ENCODE assay signal across 25 cellular contexts in the genomic region with DNA sequence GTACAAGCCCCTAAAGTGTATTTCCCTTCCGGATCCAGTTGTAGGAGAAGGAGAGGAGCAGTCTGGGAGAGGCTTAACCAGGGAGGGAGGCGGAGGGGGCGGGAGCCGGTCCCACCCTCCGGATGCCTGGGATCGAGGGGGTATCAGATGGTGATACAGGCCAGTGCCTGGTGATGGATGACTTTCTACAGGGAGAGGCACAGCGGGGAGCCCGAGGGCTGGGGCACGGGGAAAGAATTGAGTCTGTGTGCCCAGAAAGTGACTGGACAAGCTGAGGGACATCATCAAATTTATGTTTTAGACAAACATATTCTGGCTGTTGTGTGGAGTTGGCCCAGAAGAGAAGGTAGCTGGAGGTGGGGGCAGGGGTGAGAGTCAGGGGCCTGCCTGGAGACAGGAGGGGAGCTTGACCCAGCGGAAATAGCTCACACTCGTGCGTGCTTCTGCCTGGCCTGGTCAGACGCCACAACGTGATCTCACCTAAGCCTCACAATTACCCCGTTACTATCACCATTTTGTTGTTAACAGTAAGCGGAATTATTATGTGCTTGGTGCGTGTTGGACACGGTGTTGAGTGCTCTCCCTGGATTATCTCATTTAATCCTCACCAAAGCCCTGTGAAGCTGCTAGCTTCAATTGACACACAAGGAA. TPM values are rescaled to one million over a fixed set of nuclear protein-coding genes. Genes with fewer than 3 reads are reported as not detected.
A peak's percentile ranks its signal among the peaks of the same experiment; 100 is the strongest.
DNase-seq lines count a peak whose midpoint lies in the region; ATAC-seq and TF ChIP-seq lines count a peak whose summit lies in the region.
"Had no signal": no experiment of that assay in that cellular context is flagged by ENCODE, and none has a peak within 500 bp of the region (broad histone marks: within the 10 kb centered on the region; RNA-seq: fewer than 3 reads in every experiment).

No MANE protein-coding gene starts in this region.

- no peaks in the 10 kb centered on the region for H3K9me3 Mint-ChIP-seq in activated CD8-positive, alpha-beta memory T cell treated with anti-CD3 and anti-CD28 coated beads, Interleukin-2, amount 10 ng/mL, durations not matched to agents 7 days and 5 days (ENCODE audit: low read depth)
- H3K9me3 Mint-ChIP-seq in stimulated activated naive B cell treated with anti-CD40 and anti-IgM and Interleukin-4, amounts not matched to agents 10 μg/mL and 1 μg/mL and 100 μg/mL, for 72 hours = no peaks in the 10 kb centered on the region
- H3K9me3 Mint-ChIP-seq: activated T-cell treated with anti-CD3 and anti-CD28 coated beads, Interleukin-2, amount 50 U/mL, for 4 hours; CD4-positive, alpha-beta T cell; stimulated activated effector memory CD8-positive, alpha-beta T cell treated with anti-CD3 and anti-CD28 coated beads, Interleukin-12 subunit alpha, Interleukin-12 subunit beta, amount 100 ng/mL, for 72 hours had no signal

- H3K4me1 Mint-ChIP-seq in activated CD8-positive, alpha-beta memory T cell treated with anti-CD3 and anti-CD28 coated beads, Interleukin-2, amount 10 ng/mL, durations not matched to agents 7 days and 5 days = no peaks in the 10 kb centered on the region
- peaks cover 12 to 19% of the 10 kb centered on the region in 2 donors for H3K4me1 Mint-ChIP-seq in stimulated activated naive B cell treated with anti-CD40 and anti-IgM and Interleukin-4, amounts not matched to agents 10 μg/mL and 1 μg/mL and 100 μg/mL, for 72 hours
- H3K4me1 Mint-ChIP-seq: stimulated activated effector memory CD8-positive, alpha-beta T cell treated with anti-CD3 and anti-CD28 coated beads, Interleukin-12 subunit alpha, Interleukin-12 subunit beta, amount 100 ng/mL, for 72 hours had no signal

- ATAC-seq in activated CD8-positive, alpha-beta memory T cell treated with anti-CD3 and anti-CD28 coated beads, Interleukin-2, amount 10 ng/mL, durations not matched to agents 7 days and 5 days = no peak
- no peak for ATAC-seq in lung (ENCODE audit: insufficient read depth, low FRiP score)
- no peak for ATAC-seq in stimulated activated naive B cell treated with anti-CD40 and anti-IgM and Interleukin-4, amounts not matched to agents 10 μg/mL and 1 μg/mL and 100 μg/mL, for 72 hours (replicated peaks)
- ATAC-seq: activated T-cell treated with anti-CD3 and anti-CD28 coated beads, Interleukin-2, amount 50 U/mL, for 4 hours; stimulated activated effector memory CD8-positive, alpha-beta T cell treated with anti-CD3 and anti-CD28 coated beads, Interleukin-12 subunit alpha, Interleukin-12 subunit beta, amount 100 ng/mL, for 72 hours had no signal

- no peak for TF ChIP-seq CTCF in lung (IDR thresholded peaks at IDR 0.05; ENCODE audit: control extremely low read depth, extremely low read depth)

- DNase-seq in H7 = peak; percentile 59
- DNase-seq in activated CD8-positive, alpha-beta memory T cell treated with anti-CD3 and anti-CD28 coated beads, Interleukin-2, amount 10 ng/mL, durations not matched to agents 7 days and 5 days = peak; percentile 31
- DNase-seq in lung (ENCODE audit: low spot score) = peak; percentile 19
- DNase-seq in stimulated activated naive B cell treated with anti-CD40 and anti-IgM and Interleukin-4, amounts not matched to agents 10 μg/mL and 1 μg/mL and 100 μg/mL, for 72 hours = no peak
- DNase-seq in CD1c-positive myeloid dendritic cell (ENCODE audit: extremely low spot score) = no peak
- DNase-seq in SIG-M5 treated with dmso at 0.1 percent for 504 hours (lab: John Stamatoyannopoulos, UW; ENCODE audit: unreplicated experiment) = no peak
- no peak for DNase-seq in GM03348 (ENCODE audit: low spot score)
- DNase-seq: activated CD4-positive, alpha-beta T cell treated with anti-CD3 and anti-CD28 coated beads, Interleukin-2, amount 50 U/mL, for 4 hours; activated CD4-positive, CD25-positive, alpha-beta regulatory T cell; activated naive CD4-positive, alpha-beta T cell; activated T-cell treated with anti-CD3 and anti-CD28 coated beads, Interleukin-2, amount 50 U/mL, for 4 hours; DMS 273 treated with DMSO at 0.1 percent for 48 hours; NCI-H1105; NCI-H2081; NCI-H446; occipital lobe; PC-9; retina; SHP77; spleen; stimulated activated CD4-positive, alpha-beta T cell treated with anti-CD3 and anti-CD28 coated beads, Interleukin-2, amount 100 ng/mL, for 48 hours; T-helper 9 cell had no signal

- peaks cover 9% of the 10 kb centered on the region for H3K36me3 Mint-ChIP-seq in activated CD8-positive, alpha-beta memory T cell treated with anti-CD3 and anti-CD28 coated beads, Interleukin-2, amount 10 ng/mL, durations not matched to agents 7 days and 5 days
- H3K36me3 Mint-ChIP-seq in stimulated activated naive B cell treated with anti-CD40 and anti-IgM and Interleukin-4, amounts not matched to agents 10 μg/mL and 1 μg/mL and 100 μg/mL, for 72 hours = peaks cover 61 to 81% of the 10 kb centered on the region in 2 donors

- H3K27me3 Mint-ChIP-seq in activated CD8-positive, alpha-beta memory T cell treated with anti-CD3 and anti-CD28 coated beads, Interleukin-2, amount 10 ng/mL, durations not matched to agents 7 days and 5 days = no peaks in the 10 kb centered on the region
- no peaks in the 10 kb centered on the region for H3K27me3 Mint-ChIP-seq in stimulated activated naive B cell treated with anti-CD40 and anti-IgM and Interleukin-4, amounts not matched to agents 10 μg/mL and 1 μg/mL and 100 μg/mL, for 72 hours
- H3K27me3 Mint-ChIP-seq: CD4-positive, alpha-beta T cell had no signal

- whole genome bisulfite sequencing in lung, 2 donors = 85 to 87% methylated on average over 18 of the region's 18 CpGs

- no peak overlapping the region for H3K4me3 Mint-ChIP-seq in activated CD8-positive, alpha-beta memory T cell treated with anti-CD3 and anti-CD28 coated beads, Interleukin-2, amount 10 ng/mL, durations not matched to agents 7 days and 5 days
- H3K4me3 Mint-ChIP-seq in stimulated activated naive B cell treated with anti-CD40 and anti-IgM and Interleukin-4, amounts not matched to agents 10 μg/mL and 1 μg/mL and 100 μg/mL, for 72 hours = no peak overlapping the region
- H3K4me3 Mint-ChIP-seq: activated T-cell treated with anti-CD3 and anti-CD28 coated beads, Interleukin-2, amount 50 U/mL, for 4 hours; CD4-positive, alpha-beta T cell; stimulated activated effector memory CD8-positive, alpha-beta T cell treated with anti-CD3 and anti-CD28 coated beads, Interleukin-12 subunit alpha, Interleukin-12 subunit beta, amount 100 ng/mL, for 72 hours had no signal

- H3K36me3 ChIP-seq in H7 (replicated peaks; ENCODE audit: control insufficient read depth, insufficient read depth, low read length) (peaks cover 2% of the 10 kb centered on the region; the same call in 1 of the 2 replicates), lung (ENCODE audit: control insufficient read depth in 2 of 2, insufficient read depth in 2 of 2, low read length in 2 of 2) (peaks cover 0 to 44% of the 10 kb centered on the region in 2 donors)

- H3K27me3 ChIP-seq in H7 (ENCODE audit: control insufficient read depth, insufficient read depth, low read length) (no peaks in the 10 kb centered on the region), lung (ENCODE audit: control insufficient read depth, insufficient read depth) (no peaks in the 10 kb centered on the region)
- H3K27me3 ChIP-seq: spleen, tibial artery had no signal

- no peak overlapping the region for H3K27ac ChIP-seq in lung (ENCODE audit: low read depth in 1 of 2, low read length in 1 of 2)
- H3K27ac ChIP-seq: PC-9, tibial artery had no signal

- no peak overlapping the region for H3K27ac Mint-ChIP-seq in activated CD8-positive, alpha-beta memory T cell treated with anti-CD3 and anti-CD28 coated beads, Interleukin-2, amount 10 ng/mL, durations not matched to agents 7 days and 5 days
- peak overlapping the region; percentile 87 for H3K27ac Mint-ChIP-seq in stimulated activated naive B cell treated with anti-CD40 and anti-IgM and Interleukin-4, amounts not matched to agents 10 μg/mL and 1 μg/mL and 100 μg/mL, for 72 hours
- H3K27ac Mint-ChIP-seq: CD4-positive, alpha-beta T cell had no signal

- H3K4me1 ChIP-seq in lung (ENCODE audit: control insufficient read depth in 2 of 2, insufficient read depth in 2 of 2, low read length in 2 of 2) = no peaks in the 10 kb centered on the region
- H3K4me1 ChIP-seq: tibial artery had no signal

- no peaks in the 10 kb centered on the region for H3K9me3 ChIP-seq in lung (ENCODE audit: control insufficient read depth in 2 of 2, insufficient read depth in 1 of 2, low read length in 1 of 2)
- H3K9me3 ChIP-seq: spleen, tibial artery had no signal

- H3K4me3 ChIP-seq in H7 (ENCODE audit: insufficient read depth, low read depth, low read length) = no peak overlapping the region
- H3K4me3 ChIP-seq in lung = no peak overlapping the region
- H3K4me3 ChIP-seq: PC-9, spleen, tibial artery had no signal

- CTCF ChIA-PET in activated CD8-positive, alpha-beta memory T cell treated with anti-CD3 and anti-CD28 coated beads, Interleukin-2, amount 10 ng/mL, durations not matched to agents 7 days and 5 days (lab: Charles Lee) = interaction anchor here (0.6 to 1.2 kb wide), 2 partner anchors 19 to 214 kb away, joined by 3 to 4 read pairs; no protein-coding TSS in a partner anchor

RNA-seq across cellular contexts. Expression of a gene that starts 42.4 kb away (rescaled TPM):
- total RNA-seq in H7 (2014; rRNA removed; shearing (Covaris generic)) = 2.2 and 3.8 TPM in 2 replicates
- 10 to 100 TPM in 1 of 2 experiments, 1 to 10 TPM in 1; 8.8 to 13.4 TPM for total RNA-seq in activated CD8-positive, alpha-beta memory T cell treated with anti-CD3 and anti-CD28 coated beads, Interleukin-2, amount 10 ng/mL, durations not matched to agents 7 days and 5 days
- total RNA-seq in lung = 10 to 100 TPM; 20.8 to 27.6 TPM
- polyA plus RNA-seq in lung = 10 to 100 TPM in 1 of 2 donors, 1 to 10 TPM in 1; 3.8 to 29.0 TPM

RNA-seq across cellular contexts. Expression of a gene that starts 43.5 kb away (rescaled TPM):
- total RNA-seq in H7 (2014; rRNA removed; shearing (Covaris generic)) = 21.8 and 27.6 TPM in 2 replicates
- 10 to 100 TPM in 1 of 2 experiments, 1 to 10 TPM in 1; 9.4 to 10.1 TPM for total RNA-seq in activated CD8-positive, alpha-beta memory T cell treated with anti-CD3 and anti-CD28 coated beads, Interleukin-2, amount 10 ng/mL, durations not matched to agents 7 days and 5 days
- 10 to 100 TPM; 45.5 to 63.8 TPM for total RNA-seq in lung
- polyA plus RNA-seq in lung = 10 to 100 TPM; 14.8 to 21.2 TPM

Comparison
In these comparisons a context has a peak if more than half of its experiments do, and no peak if none do; other contexts are left out.
1. DNase-seq: peak in H7 (single experiment), activated CD8-positive, alpha-beta memory T cell treated with anti-CD3 and anti-CD28 coated beads, Interleukin-2, amount 10 ng/mL, durations not matched to agents 7 days and 5 days (single experiment) and lung (single experiment); none in stimulated activated naive B cell treated with anti-CD40 and anti-IgM and Interleukin-4, amounts not matched to agents 10 μg/mL and 1 μg/mL and 100 μg/mL, for 72 hours (single experiment), CD1c-positive myeloid dendritic cell (single experiment), SIG-M5 treated with dmso at 0.1 percent for 504 hours (single experiment) and GM03348 (single experiment).